In genomic region chr12:3231399-3231876, GRCh38 we compare ENCODE assay signal across 15 cellular contexts.
DNase-seq lines count a peak whose midpoint lies in the region; FAIRE-seq and TF ChIP-seq lines count a peak whose summit lies in the region.
"Had no signal": no experiment of that assay in that cellular context is flagged by ENCODE, and none has a peak within 500 bp of the region (broad histone marks: within the 10 kb centered on the region; RNA-seq: fewer than 3 reads in every experiment).

No MANE protein-coding gene starts in this region.

- H3K9ac ChIP-seq in colonic mucosa (ENCODE audit: low read depth in 2 of 2, low read length in 2 of 2): no peak overlapping the region

- no peaks in the 10 kb centered on the region for H3K27me3 ChIP-seq in ascending aorta
- no peaks in the 10 kb centered on the region for H3K27me3 ChIP-seq in tibial artery
- H3K27me3 ChIP-seq in colonic mucosa: no peaks in the 10 kb centered on the region
- H3K27me3 ChIP-seq: sigmoid colon had no signal

- intact Hi-C loops in ascending aorta (cut with DNase I) (no loop called here), tibial artery (cut with DNase I; ENCODE audit: low total_unique reads) (no loop called here), colonic mucosa (cut with DNase I) (no loop called here)

- TF ChIP-seq CTCF in ascending aorta (IDR thresholded peaks at IDR 0.05) (no peak), tibial artery (IDR thresholded peaks at IDR 0.05) (no peak), colonic mucosa (IDR thresholded peaks at IDR 0.05) (no peak)

- H3K4me3 ChIP-seq in ascending aorta (peak overlapping the region in 1 of 2 donors; percentile 23), tibial artery (no peak overlapping the region), colonic mucosa (no peak overlapping the region)
- H3K4me3 ChIP-seq: sigmoid colon had no signal

- no peaks in the 10 kb centered on the region for H3K36me3 ChIP-seq in ascending aorta
- no peaks in the 10 kb centered on the region for H3K36me3 ChIP-seq in tibial artery
- H3K36me3 ChIP-seq in colonic mucosa: no peaks in the 10 kb centered on the region
- H3K36me3 ChIP-seq: sigmoid colon had no signal

- no peaks in the 10 kb centered on the region for H3K9me3 ChIP-seq in ascending aorta
- H3K9me3 ChIP-seq in tibial artery: no peaks in the 10 kb centered on the region
- no peaks in the 10 kb centered on the region for H3K9me3 ChIP-seq in colonic mucosa
- H3K9me3 ChIP-seq: sigmoid colon had no signal

- FAIRE-seq in frontal cortex (lab: Jason Lieb, UNC): no peak
- FAIRE-seq: kidney had no signal

- DNase-seq in DMS79 treated with DMSO at 0.1 percent for 48 hours (lab: John Stamatoyannopoulos, UW) (peak; percentile 29), DMS79 (lab: John Stamatoyannopoulos, UW) (no peak), ascending aorta (ENCODE audit: low spot score in 2 of 2) (peak in 1 of 2 donors; percentile 68), iPS-NIHi7 (ENCODE audit: extremely low spot score) (peak; percentile 61), tibial artery (no peak), anterior cingulate cortex (lab: John Stamatoyannopoulos, UW) (no peak), colonic mucosa (no peak), frontal cortex (ENCODE audit: low spot score in 2 of 2) (no peak)
- DNase-seq: activated CD4-positive, alpha-beta T cell treated with anti-CD3 and anti-CD28 coated beads, Interleukin-2, amount 50 U/mL, for 48 hours; CD4-positive, alpha-beta memory T cell; effector memory CD4-positive, alpha-beta T cell; foreskin melanocyte; kidney; sigmoid colon had no signal

- H3K4me1 ChIP-seq in ascending aorta: peaks cover 3 to 18% of the 10 kb centered on the region in 2 donors
- peaks cover 0 to 24% (median 13%) of the 10 kb centered on the region in 4 donors for H3K4me1 ChIP-seq in tibial artery
- no peaks in the 10 kb centered on the region for H3K4me1 ChIP-seq in colonic mucosa

- H3K27ac ChIP-seq in ascending aorta: peak overlapping the region; percentile 71 to 76
- H3K27ac ChIP-seq in tibial artery: peak overlapping the region; percentile 54 to 58
- H3K27ac ChIP-seq in colonic mucosa: no peak overlapping the region
- H3K27ac ChIP-seq: 22Rv1, sigmoid colon had no signal

Comparison
In these comparisons a context has a peak if more than half of its experiments do, and no peak if none do; other contexts are left out.
1. DNase-seq: peak in DMS79 treated with DMSO at 0.1 percent for 48 hours (single experiment) and iPS-NIHi7 (single experiment); none in DMS79 (single experiment), tibial artery (0 of 2), anterior cingulate cortex (0 of 58), colonic mucosa (single experiment) and frontal cortex (0 of 2).